ENCODE assay signal across 24 cellular contexts in the genomic region with DNA sequence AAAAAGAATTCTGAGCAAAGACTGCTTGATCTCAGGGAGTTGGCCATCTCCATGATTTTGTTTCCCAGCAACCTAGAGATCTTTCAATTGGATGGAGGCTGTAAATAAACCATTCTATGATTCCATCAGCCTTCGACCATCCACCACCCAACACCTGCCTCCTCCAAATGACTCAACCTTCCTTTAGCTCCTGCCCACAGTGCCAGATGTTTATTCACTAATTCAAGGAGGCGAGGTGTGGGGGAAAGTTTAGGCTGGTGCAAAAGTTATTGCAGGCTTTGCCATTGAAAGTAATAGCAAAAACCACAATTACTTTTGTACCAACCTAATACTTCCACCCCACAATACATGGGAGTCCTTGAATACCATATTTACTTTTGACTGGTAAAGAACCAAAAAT.
"Had no signal": no experiment of that assay in that cellular context is flagged by ENCODE, and none has a peak within 500 bp of the region (broad histone marks: within the 10 kb centered on the region; RNA-seq: fewer than 3 reads in every experiment).

No MANE protein-coding gene starts in this region.

- ATAC-seq: activated CD4-positive, CD25-positive, alpha-beta regulatory T cell treated with anti-CD3 and anti-CD28 coated beads, Interleukin-2, amount 50 U/mL, for 24 hours; activated CD8-positive, alpha-beta memory T cell treated with anti-CD3 and anti-CD28 coated beads, Interleukin-2, amount 10 ng/mL, durations not matched to agents 7 days and 5 days; activated CD8-positive, alpha-beta T cell treated with anti-CD3 and anti-CD28 coated beads, Interleukin-2, amount 10 ng/mL, durations not matched to agents 7 days and 5 days; activated naive CD8-positive, alpha-beta T cell treated with anti-CD3 and anti-CD28 coated beads, Interleukin-2, amount 50 U/mL, for 24 hours; gastroesophageal sphincter; heart right ventricle had no signal

- DNase-seq: activated B cell treated with CpG ODN at 0.5 μM for 24 hours; activated CD4-positive, alpha-beta memory T cell treated with anti-CD3 and anti-CD28 coated beads for 36 hours; activated CD4-positive, alpha-beta T cell treated with anti-CD3 and anti-CD28 coated beads for 48 hours; activated CD8-positive, alpha-beta memory T cell treated with anti-CD3 and anti-CD28 coated beads, Interleukin-2, amount 10 ng/mL, durations not matched to agents 7 days and 5 days; activated CD8-positive, alpha-beta memory T cell treated with anti-CD3 and anti-CD28 coated beads, Interleukin-2, amount 50 U/mL, for 4 hours; activated CD8-positive, alpha-beta T cell treated with anti-CD3 and anti-CD28 coated beads, Interleukin-2, amount 10 ng/mL, durations not matched to agents 7 days and 5 days; activated effector memory CD4-positive, alpha-beta T cell treated with anti-CD3 and anti-CD28 coated beads, Interleukin-2, amount 50 U/mL, for 16 hours; activated naive CD4-positive, alpha-beta T cell treated with anti-CD3 and anti-CD28 coated beads for 36 hours; activated naive CD8-positive, alpha-beta T cell treated with anti-CD3 and anti-CD28 coated beads for 36 hours; activated naive CD8-positive, alpha-beta T cell treated with anti-CD3 and anti-CD28 coated beads, Interleukin-2, amount 50 U/mL, for 24 hours; activated T-cell treated with anti-CD3 and anti-CD28 coated beads, Interleukin-2, amount 50 U/mL, for 1 hour; activated T-cell treated with anti-CD3 and anti-CD28 coated beads, Interleukin-2, amount 50 U/mL, for 48 hours; adrenal gland; central memory CD4-positive, alpha-beta T cell; cerebellar nuclear complex; colonic mucosa; effector CD8-positive, alpha-beta T cell; esophagus squamous epithelium; foreskin melanocyte; heart right ventricle; T1000; WERI-Rb-1 had no signal
